Comparison of ENCODE assay signal across 1 cellular context in the genomic region with DNA sequence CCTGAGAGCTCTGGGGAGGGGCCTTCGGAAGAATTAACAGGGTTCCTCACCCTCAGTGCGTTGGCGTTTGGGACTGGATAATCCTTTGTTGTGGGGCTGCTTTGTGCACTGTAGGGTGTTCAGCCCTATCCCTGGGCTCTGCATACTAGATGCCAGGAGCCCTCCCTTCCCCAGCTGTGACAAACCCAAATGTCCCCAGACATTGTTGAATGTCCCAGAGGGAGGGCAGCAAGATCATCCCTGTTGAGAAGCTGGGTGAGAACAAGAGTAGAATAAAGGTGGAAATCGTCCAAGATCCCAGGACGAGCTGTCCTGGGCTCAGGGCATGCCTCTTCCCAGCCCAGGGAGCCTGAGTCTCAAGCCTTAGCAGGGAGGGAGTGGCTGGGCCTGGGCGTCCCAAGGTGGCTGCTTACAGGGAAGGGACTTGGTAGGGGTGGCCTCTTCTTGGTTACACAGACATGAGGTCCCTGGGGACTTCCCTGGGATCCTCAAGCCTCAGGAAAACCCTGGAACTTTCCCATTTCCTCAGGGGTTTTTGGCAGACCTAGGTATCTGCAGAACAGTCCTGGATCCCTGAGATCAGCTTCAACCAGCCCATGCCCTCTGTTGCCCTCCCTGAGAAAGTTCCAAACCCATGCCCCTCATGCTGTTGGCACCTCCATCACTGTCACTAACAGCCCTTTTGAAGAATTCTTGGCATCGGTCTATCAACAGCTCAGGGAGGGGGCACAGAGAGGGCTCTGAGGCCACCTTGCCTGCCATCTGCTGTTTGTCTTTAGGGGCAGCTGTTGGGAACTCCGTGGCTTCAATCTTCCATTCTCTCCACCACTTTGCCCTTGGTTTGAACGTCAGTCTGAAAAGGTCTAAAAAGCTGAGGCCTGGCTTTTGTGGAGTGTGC.
TF ChIP-seq lines count a peak whose summit lies in the region.

No MANE protein-coding gene starts in this region.

TF ChIP-seq in HepG2, 621 proteins besides CTCF, POLR2A, EP300 and RAD21:
- TF ChIP-seq, protein P1, sequence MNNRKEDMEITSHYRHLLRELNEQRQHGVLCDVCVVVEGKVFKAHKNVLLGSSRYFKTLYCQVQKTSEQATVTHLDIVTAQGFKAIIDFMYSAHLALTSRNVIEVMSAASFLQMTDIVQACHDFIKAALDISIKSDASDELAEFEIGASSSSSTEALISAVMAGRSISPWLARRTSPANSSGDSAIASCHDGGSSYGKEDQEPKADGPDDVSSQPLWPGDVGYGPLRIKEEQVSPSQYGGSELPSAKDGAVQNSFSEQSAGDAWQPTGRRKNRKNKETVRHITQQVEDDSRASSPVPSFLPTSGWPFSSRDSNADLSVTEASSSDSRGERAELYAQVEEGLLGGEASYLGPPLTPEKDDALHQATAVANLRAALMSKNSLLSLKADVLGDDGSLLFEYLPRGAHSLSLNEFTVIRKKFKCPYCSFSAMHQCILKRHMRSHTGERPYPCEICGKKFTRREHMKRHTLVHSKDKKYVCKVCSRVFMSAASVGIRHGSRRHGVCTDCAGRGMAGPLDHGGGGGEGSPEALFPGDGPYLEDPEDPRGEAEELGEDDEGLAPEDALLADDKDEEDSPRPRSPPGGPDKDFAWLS (CRISPR knock-in tag; IDR thresholded peaks at IDR 0.05; ENCODE audit: borderline replicate concordance), result no peak
- TF ChIP-seq ZNF563 (CRISPR knock-in tag; IDR thresholded peaks at IDR 0.05) (no peak), MXI1 (IDR thresholded peaks at IDR 0.05; ENCODE audit: borderline replicate concordance, low read depth, low read length) (no peak)
